In genomic region chr14:103000291-103000921, GRCh38 we compare ENCODE assay signal across 19 cellular contexts. TPM values are rescaled to one million over a fixed set of nuclear protein-coding genes. Genes with fewer than 3 reads are reported as not detected.
DNase-seq lines count a peak whose midpoint lies in the region; ATAC-seq and TF ChIP-seq lines count a peak whose summit lies in the region.
"Had no signal": no experiment of that assay in that cellular context is flagged by ENCODE, and none has a peak within 500 bp of the region (broad histone marks: within the 10 kb centered on the region; RNA-seq: fewer than 3 reads in every experiment).

No MANE protein-coding gene starts in this region.

- no peaks in the 10 kb centered on the region for H3K9me3 Mint-ChIP-seq in chondrocyte (ENCODE audit: low read depth)
- H3K9me3 Mint-ChIP-seq in naive thymus-derived CD8-positive, alpha-beta T cell, result no peaks in the 10 kb centered on the region

- peaks cover 23% of the 10 kb centered on the region for H3K36me3 Mint-ChIP-seq in chondrocyte (ENCODE audit: low read depth)
- peaks cover 0 to 2% (median 0%) of the 10 kb centered on the region in 3 donors for H3K36me3 Mint-ChIP-seq in naive thymus-derived CD8-positive, alpha-beta T cell

- no peak overlapping the region for H3K4me2 ChIP-seq in neuronal stem cell (ENCODE audit: insufficient read depth, low read length, poor library complexity, severe bottlenecking)

- H4K91ac ChIP-seq in neuronal stem cell (ENCODE audit: low read depth, low read length, poor library complexity), result no peak overlapping the region

- no CpG with 5 or more reads among the region's 21 CpGs for WGBS in neuronal stem cell (ENCODE audit: extremely low coverage in 2 of 2, insufficient read length in 2 of 2, insufficient replicate concordance in 1 of 2), 2 donors

- no peaks in the 10 kb centered on the region for H3K27me3 Mint-ChIP-seq in chondrocyte (ENCODE audit: low read depth)
- H3K27me3 Mint-ChIP-seq in naive thymus-derived CD8-positive, alpha-beta T cell, result no peaks in the 10 kb centered on the region

- H3K4me1 ChIP-seq in RWPE2 (ENCODE audit: insufficient read depth, poor library complexity, severe bottlenecking) (no peaks in the 10 kb centered on the region), neuronal stem cell (ENCODE audit: control insufficient read depth in 2 of 2, insufficient read depth in 1 of 2, low read depth in 1 of 2, low read length in 2 of 2) (peaks cover 0 to 2% of the 10 kb centered on the region in 2 donors)

- POLR2A ChIA-PET in naive thymus-derived CD8-positive, alpha-beta T cell (lab: Charles Lee), result no interaction called here

- H3K36me3 ChIP-seq in RWPE2 (ENCODE audit: low read depth), result peaks cover 71% of the 10 kb centered on the region
- H3K36me3 ChIP-seq in neuronal stem cell (replicated peaks in 1 of 2; ENCODE audit: control insufficient read depth in 2 of 2, insufficient read depth in 2 of 2, low read length in 2 of 2), result peaks cover 14 to 80% of the 10 kb centered on the region in 2 donors

- H2AK5ac ChIP-seq in neuronal stem cell (ENCODE audit: low read depth, low read length), result no peak overlapping the region

- TF ChIP-seq CTCF in RWPE2 (IDR thresholded peaks at IDR 0.05; ENCODE audit: poor library complexity, severe bottlenecking), result no peak
- TF ChIP-seq CTCF in chondrocyte (IDR thresholded peaks at IDR 0.05), result no peak

- peak in 60 of 76 experiments; percentile 9 to 81 (median 42) for DNase-seq in HUDEP-2 (lab: John Stamatoyannopoulos, UW; ENCODE audit: unreplicated experiment in 76 of 76)
- DNase-seq in RWPE2 (ENCODE audit: low spot score), result no peak
- peak; percentile 80 for DNase-seq in chondrocyte (ENCODE audit: low spot score)
- no peak for DNase-seq in neuronal stem cell (ENCODE audit: low spot score)
- DNase-seq in naive thymus-derived CD8-positive, alpha-beta T cell, result no peak
- no peak for DNase-seq in substantia nigra (lab: John Stamatoyannopoulos, UW)
- DNase-seq: AML-193, DMS 273 treated with DMSO at 0.1 percent for 48 hours, GDM1, NCI-H1436 treated with DMSO at 0.1 percent for 48 hours, NCI-H2029 treated with DMSO at 0.1 percent for 48 hours, NCI-H510A, NCI-H774, SHP77 treated with DMSO at 0.1 percent for 48 hours had no signal

- 0 out of 3 replicates have a peak, but pooled peaks have one; percentile 15 for ATAC-seq in RWPE2 (ENCODE audit: low read depth)
- ATAC-seq in naive thymus-derived CD8-positive, alpha-beta T cell, result no peak
- no peak for ATAC-seq in HG02623 (IDR thresholded peaks at IDR 0.05; ENCODE audit: unreplicated experiment)
- ATAC-seq in GM18858 (IDR thresholded peaks at IDR 0.05; ENCODE audit: unreplicated experiment), result no peak
- ATAC-seq: GM12878, SK-N-SH treated with all-trans-retinoic acid at 6 μM for 48 hours had no signal

- no peak overlapping the region for H2BK120ac ChIP-seq in neuronal stem cell (ENCODE audit: low read depth, low read length)

- H3K27ac Mint-ChIP-seq in chondrocyte (ENCODE audit: unreplicated experiment), result no peak overlapping the region
- H3K27ac Mint-ChIP-seq in naive thymus-derived CD8-positive, alpha-beta T cell, result no peak overlapping the region
- H3K27ac Mint-ChIP-seq: CD14-positive monocyte had no signal

- no peak overlapping the region for H3K4ac ChIP-seq in neuronal stem cell (ENCODE audit: low read length)

- H3K27ac ChIP-seq in RWPE2 (ENCODE audit: poor library complexity, severe bottlenecking) (no peak overlapping the region), neuronal stem cell (replicated peaks; ENCODE audit: low read length) (no peak overlapping the region), substantia nigra (ENCODE audit: low read depth, low read length, poor library complexity, severe bottlenecking) (no peak overlapping the region)

- no peak overlapping the region for H3K18ac ChIP-seq in neuronal stem cell (ENCODE audit: low read length)

- no peak overlapping the region for H3K9ac ChIP-seq in neuronal stem cell (ENCODE audit: low read depth, low read length, poor library complexity)

- H2BK5ac ChIP-seq in neuronal stem cell (ENCODE audit: low read length), result no peak overlapping the region

- H3K4me1 Mint-ChIP-seq in chondrocyte (ENCODE audit: low read depth), result peaks cover 7% of the 10 kb centered on the region
- no peaks in the 10 kb centered on the region for H3K4me1 Mint-ChIP-seq in naive thymus-derived CD8-positive, alpha-beta T cell
- H3K4me1 Mint-ChIP-seq: CD14-positive monocyte had no signal

- H3K4me3 ChIP-seq in RWPE2 (ENCODE audit: severe bottlenecking), result no peak overlapping the region
- H3K4me3 ChIP-seq in neuronal stem cell (ENCODE audit: low read length in 2 of 2), result no peak overlapping the region
- H3K4me3 ChIP-seq: GM12878 had no signal

- H2BK15ac ChIP-seq in neuronal stem cell (ENCODE audit: low read length), result no peak overlapping the region

- H3K14ac ChIP-seq in neuronal stem cell (ENCODE audit: low read length), result peak overlapping the region; percentile 25

- no peak overlapping the region for H2BK12ac ChIP-seq in neuronal stem cell (ENCODE audit: low read length)

- H3K9me3 ChIP-seq in RWPE2 (ENCODE audit: severe bottlenecking) (no peaks in the 10 kb centered on the region), neuronal stem cell (replicated peaks in 1 of 2; ENCODE audit: control insufficient read depth in 2 of 2, insufficient read depth in 1 of 2, low read depth in 1 of 2, low read length in 2 of 2) (no peaks in the 10 kb centered on the region)

- H3K23ac ChIP-seq in neuronal stem cell (ENCODE audit: low read depth, low read length, poor library complexity), result peak overlapping the region; percentile 67

- no peak overlapping the region for H3K4me3 Mint-ChIP-seq in chondrocyte (ENCODE audit: unreplicated experiment)
- H3K4me3 Mint-ChIP-seq in naive thymus-derived CD8-positive, alpha-beta T cell, result no peak overlapping the region
- H3K4me3 Mint-ChIP-seq: CD14-positive monocyte had no signal

- H3K27me3 ChIP-seq in RWPE2 (ENCODE audit: insufficient read depth, poor library complexity, severe bottlenecking), result no peaks in the 10 kb centered on the region
- H3K27me3 ChIP-seq in neuronal stem cell (ENCODE audit: control insufficient read depth in 3 of 3, insufficient read depth in 3 of 3, low read depth in 1 of 3, low read length in 3 of 3), result no peaks in the 10 kb centered on the region

- H4K8ac ChIP-seq in neuronal stem cell (ENCODE audit: low read depth, low read length), result peak overlapping the region; percentile 43

- no peak overlapping the region for H2AFZ ChIP-seq in neuronal stem cell (ENCODE audit: low read length)

- H3K79me1 ChIP-seq in neuronal stem cell (ENCODE audit: low read depth, low read length), result peaks cover 12% of the 10 kb centered on the region

RNA-seq across cellular contexts. Expression of gene CDC42BPB, which starts 56.9 kb away (rescaled TPM):
- total RNA-seq in chondrocyte, result 106 to 113 TPM (median 107 TPM) in 3 replicates
- polyA plus RNA-seq in neuronal stem cell (2013, experiment 1 of 2), result 44.7 TPM
- polyA plus RNA-seq in neuronal stem cell (2013, experiment 2 of 2), result 45.1 TPM
- total RNA-seq in naive thymus-derived CD8-positive, alpha-beta T cell, result 1 to 10 TPM; 6.2 to 6.3 TPM
- polyA plus RNA-seq in naive thymus-derived CD8-positive, alpha-beta T cell, result under 1 TPM; 0.20 to 0.73 (median 0.63) TPM

Comparison
In these comparisons a context has a peak if more than half of its experiments do, and no peak if none do; other contexts are left out.
1. DNase-seq: peak in HUDEP-2 (60 of 76) and chondrocyte (single experiment); none in RWPE2 (single experiment), neuronal stem cell (single experiment), naive thymus-derived CD8-positive, alpha-beta T cell (0 of 10) and substantia nigra (0 of 49).
2. RNA of gene CDC42BPB, which starts 56.9 kb away (total RNA-seq): 106 to 113 TPM in chondrocyte; 6.2 to 6.3 TPM in naive thymus-derived CD8-positive, alpha-beta T cell; every median in the first group is over 10 times any median in the second.